In the genomic region with DNA sequence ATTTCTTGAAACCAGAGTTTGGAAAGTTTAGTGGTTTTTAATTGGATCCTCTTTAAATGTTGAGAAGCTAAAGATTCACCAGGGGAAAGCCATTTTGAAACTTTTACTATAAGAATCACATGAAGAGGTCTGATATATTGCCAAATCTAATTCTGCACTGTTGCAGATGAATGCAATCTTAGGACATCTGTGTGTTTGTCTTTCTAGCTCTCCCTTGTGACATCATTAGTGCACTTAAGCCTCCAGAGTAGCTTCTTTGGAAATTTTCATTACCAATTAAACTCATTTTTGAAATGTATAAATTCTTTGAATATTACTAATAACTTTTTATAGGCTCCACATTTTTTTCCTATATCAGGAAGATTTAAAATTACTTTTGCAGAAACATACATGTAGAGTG, we compare ENCODE assay signal across 17 cellular contexts.
A peak's percentile ranks its signal among the peaks of the same experiment; 100 is the strongest.
DNase-seq lines count a peak whose midpoint lies in the region; ATAC-seq, FAIRE-seq and TF ChIP-seq lines count a peak whose summit lies in the region.
"Had no signal": no experiment of that assay in that cellular context is flagged by ENCODE, and none has a peak within 500 bp of the region (broad histone marks: within the 10 kb centered on the region; RNA-seq: fewer than 3 reads in every experiment).

No MANE protein-coding gene starts in this region.

- CTCF ChIA-PET in A549 (lab: Yijun Ruan, JAX) = interaction anchor here (0.9 to 1.4 kb wide), 3 partner anchors 35 to 259 kb away, joined by 3 to 4 read pairs (median 3); no protein-coding TSS in a partner anchor

- POLR2A ChIA-PET in A549 (lab: Yijun Ruan, JAX) = interaction anchor here (0.6 kb wide), 1 partner anchor 74 kb away, joined by 4 read pairs; no protein-coding TSS in a partner anchor

- H3K4me3 Mint-ChIP-seq in chondrocyte (ENCODE audit: unreplicated experiment) = no peak overlapping the region
- H3K4me3 Mint-ChIP-seq: CD4-positive, CD25-positive, alpha-beta regulatory T cell; H9 had no signal

- H3K9me3 ChIP-seq in A549 = peaks cover 10% of the 10 kb centered on the region; the same call in 2 of the 3 replicates

- peaks cover 4% of the 10 kb centered on the region for H3K36me3 Mint-ChIP-seq in chondrocyte (ENCODE audit: low read depth)
- H3K36me3 Mint-ChIP-seq: CD4-positive, CD25-positive, alpha-beta regulatory T cell had no signal

- peak overlapping the region; percentile 10; the same call in 2 of the 3 replicates for H3K4me2 ChIP-seq in A549
- H3K4me2 ChIP-seq: KMS-11 had no signal

- H3K4me3 ChIP-seq in A549 (no peak overlapping the region), fibroblast of villous mesenchyme (ENCODE audit: low read depth, low read length) (no peak overlapping the region)

- ATAC-seq in A549 (no peak), HG03045 (IDR thresholded peaks at IDR 0.05; ENCODE audit: unreplicated experiment) (no peak), GM19397 (IDR thresholded peaks at IDR 0.05; ENCODE audit: unreplicated experiment) (no peak), HG02981 (IDR thresholded peaks at IDR 0.05; ENCODE audit: unreplicated experiment) (no peak)

- no peak for TF ChIP-seq EP300 in A549 (IDR thresholded peaks at IDR 0.05)

- TF ChIP-seq CTCF in A549 (IDR thresholded peaks at IDR 0.05) (no peak), chondrocyte (IDR thresholded peaks at IDR 0.05) (no peak), fibroblast of villous mesenchyme (IDR thresholded peaks at IDR 0.05; ENCODE audit: insufficient read depth, low read depth, low read length) (no peak)

- peaks cover 38% of the 10 kb centered on the region for H3K4me1 Mint-ChIP-seq in chondrocyte (ENCODE audit: low read depth)
- H3K4me1 Mint-ChIP-seq: CD4-positive, CD25-positive, alpha-beta regulatory T cell had no signal

- no peak for FAIRE-seq in A549 (lab: Jason Lieb, UNC)

- H3K9me3 Mint-ChIP-seq in chondrocyte (ENCODE audit: low read depth) = peaks cover 2% of the 10 kb centered on the region

- peaks cover 23% of the 10 kb centered on the region for H3K4me1 ChIP-seq in A549

- H3K27ac Mint-ChIP-seq in chondrocyte (ENCODE audit: unreplicated experiment) = peak overlapping the region; percentile 62
- H3K27ac Mint-ChIP-seq: CD4-positive, CD25-positive, alpha-beta regulatory T cell; H9 had no signal

- peak overlapping the region; percentile 25 to 39; a peak in 1 of 6 replicates for H3K27ac ChIP-seq in A549
- H3K27ac ChIP-seq: KMS-11 had no signal

- no peak for TF ChIP-seq RAD21 in A549 (conservative IDR thresholded peaks at IDR 0.05 in 1 of 2, IDR thresholded peaks at IDR 0.05 in 1 of 2)

- no peak for TF ChIP-seq POLR2A in A549 (IDR thresholded peaks at IDR 0.05; ENCODE audit: low read length)

- no peaks in the 10 kb centered on the region for H3K27me3 Mint-ChIP-seq in chondrocyte (ENCODE audit: low read depth)
- H3K27me3 Mint-ChIP-seq: CD4-positive, CD25-positive, alpha-beta regulatory T cell had no signal

- DNase-seq in A549 (ENCODE audit: low read depth in 1 of 2, low spot score in 1 of 2) (no peak), HCEC 1CT (peak; percentile 34), chondrocyte (ENCODE audit: low spot score) (no peak), fibroblast of villous mesenchyme (ENCODE audit: low read depth) (peak; percentile 56)
- DNase-seq in activated T-cell treated with anti-CD3 and anti-CD28 coated beads, Interleukin-2, amount 50 U/mL, for 1 hour = no peak
- DNase-seq: AML-193; CD4-positive, CD25-positive, alpha-beta regulatory T cell; DMS53; H9; NCI-H1436 treated with DMSO at 0.1 percent for 48 hours; NCI-H2029 treated with DMSO at 0.1 percent for 48 hours; NCI-H510A treated with DMSO at 0.1 percent for 48 hours; SHP77 had no signal

TF ChIP-seq in A549, 52 proteins besides CTCF, POLR2A, EP300 and RAD21:
- no peak for TF ChIP-seq NPAS2 (CRISPR knock-in tag; IDR thresholded peaks at IDR 0.05; ENCODE audit: borderline replicate concordance)
- TF ChIP-seq FOSB (CRISPR knock-in tag; IDR thresholded peaks at IDR 0.05) = no peak
- no peak for TF ChIP-seq FOSL2 (IDR thresholded peaks at IDR 0.05)
- TF ChIP-seq FOSL2 (CRISPR knock-in tag; IDR thresholded peaks at IDR 0.05) = no peak
- no peak for TF ChIP-seq NFE2L2 (conservative IDR thresholded peaks at IDR 0.05; ENCODE audit: low read length)
- TF ChIP-seq PHF8 (IDR thresholded peaks at IDR 0.05; ENCODE audit: borderline replicate concordance, low read depth) = no peak
- no peak for TF ChIP-seq KDM1A (IDR thresholded peaks at IDR 0.05; ENCODE audit: low read depth)
- TF ChIP-seq EHMT2 (IDR thresholded peaks at IDR 0.05; ENCODE audit: low read depth) = no peak
- TF ChIP-seq CHD2 (IDR thresholded peaks at IDR 0.05; ENCODE audit: low read length, partially characterized antibody) = no peak
- TF ChIP-seq TFCP2L1 (CRISPR knock-in tag; IDR thresholded peaks at IDR 0.05) = no peak

Comparison
In these comparisons a context has a peak if more than half of its experiments do, and no peak if none do; other contexts are left out.
1. DNase-seq: peak in HCEC 1CT (single experiment) and fibroblast of villous mesenchyme (single experiment); none in A549 (0 of 2), chondrocyte (single experiment) and activated T-cell treated with anti-CD3 and anti-CD28 coated beads, Interleukin-2, amount 50 U/mL, for 1 hour (single experiment).